ENCODE assay signal across 1 cellular context in genomic region chr1:15848929-15849774, GRCh38.
TF ChIP-seq lines count a peak whose summit lies in the region.

No MANE protein-coding gene starts in this region.

TF ChIP-seq in K562, 482 proteins besides CTCF, POLR2A, EP300 and RAD21 (continued from another document and continues in another):
- 0 out of 2 replicates have a peak, but pooled peaks have one; percentile 60 for TF ChIP-seq ZC3H4 (CRISPR knock-in tag; IDR thresholded peaks at IDR 0.05; ENCODE audit: borderline replicate concordance)
- TF ChIP-seq GTF2F1 (IDR thresholded peaks at IDR 0.05; ENCODE audit: low read depth, low read length): 0 out of 2 replicates have a peak, but pooled peaks have one; percentile 71
- no peak for TF ChIP-seq CBFA2T2 (conservative IDR thresholded peaks at IDR 0.05)
- TF ChIP-seq ZNF668 (CRISPR knock-in tag; IDR thresholded peaks at IDR 0.05): 0 out of 2 replicates have a peak, but pooled peaks have one; percentile 4
- TF ChIP-seq ZSCAN29 (IDR thresholded peaks at IDR 0.05): no peak
- TF ChIP-seq, protein P1, sequence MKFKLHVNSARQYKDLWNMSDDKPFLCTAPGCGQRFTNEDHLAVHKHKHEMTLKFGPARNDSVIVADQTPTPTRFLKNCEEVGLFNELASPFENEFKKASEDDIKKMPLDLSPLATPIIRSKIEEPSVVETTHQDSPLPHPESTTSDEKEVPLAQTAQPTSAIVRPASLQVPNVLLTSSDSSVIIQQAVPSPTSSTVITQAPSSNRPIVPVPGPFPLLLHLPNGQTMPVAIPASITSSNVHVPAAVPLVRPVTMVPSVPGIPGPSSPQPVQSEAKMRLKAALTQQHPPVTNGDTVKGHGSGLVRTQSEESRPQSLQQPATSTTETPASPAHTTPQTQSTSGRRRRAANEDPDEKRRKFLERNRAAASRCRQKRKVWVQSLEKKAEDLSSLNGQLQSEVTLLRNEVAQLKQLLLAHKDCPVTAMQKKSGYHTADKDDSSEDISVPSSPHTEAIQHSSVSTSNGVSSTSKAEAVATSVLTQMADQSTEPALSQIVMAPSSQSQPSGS (CRISPR knock-in tag; IDR thresholded peaks at IDR 0.05): no peak
- TF ChIP-seq PPARD (CRISPR knock-in tag; IDR thresholded peaks at IDR 0.05): no peak
- TF ChIP-seq MAFG (tag; conservative IDR thresholded peaks at IDR 0.05): no peak
- TF ChIP-seq ZNF174 (CRISPR knock-in tag; IDR thresholded peaks at IDR 0.05): no peak
- TF ChIP-seq MAFK (IDR thresholded peaks at IDR 0.05; ENCODE audit: low read length): no peak
- no peak for TF ChIP-seq U2AF2 (optimal IDR thresholded peaks at IDR 0.05; ENCODE audit: low read depth, low read length)
- peak; percentile 40 for TF ChIP-seq ATF7 (IDR thresholded peaks at IDR 0.05)
- peak; percentile 62 for TF ChIP-seq CXXC5 (CRISPR knock-in tag; IDR thresholded peaks at IDR 0.05)
- TF ChIP-seq ARID3A (IDR thresholded peaks at IDR 0.05; ENCODE audit: borderline replicate concordance, low read depth, low read length): no peak
- TF ChIP-seq ARID1B (IDR thresholded peaks at IDR 0.05): no peak
- peak; percentile 79 for TF ChIP-seq ZBTB43 (CRISPR knock-in tag; IDR thresholded peaks at IDR 0.05)
- no peak for TF ChIP-seq ZNF655 (CRISPR knock-in tag; IDR thresholded peaks at IDR 0.05)
- TF ChIP-seq KLF6 (CRISPR knock-in tag; IDR thresholded peaks at IDR 0.05; ENCODE audit: borderline replicate concordance): no peak
- TF ChIP-seq, protein P2, sequence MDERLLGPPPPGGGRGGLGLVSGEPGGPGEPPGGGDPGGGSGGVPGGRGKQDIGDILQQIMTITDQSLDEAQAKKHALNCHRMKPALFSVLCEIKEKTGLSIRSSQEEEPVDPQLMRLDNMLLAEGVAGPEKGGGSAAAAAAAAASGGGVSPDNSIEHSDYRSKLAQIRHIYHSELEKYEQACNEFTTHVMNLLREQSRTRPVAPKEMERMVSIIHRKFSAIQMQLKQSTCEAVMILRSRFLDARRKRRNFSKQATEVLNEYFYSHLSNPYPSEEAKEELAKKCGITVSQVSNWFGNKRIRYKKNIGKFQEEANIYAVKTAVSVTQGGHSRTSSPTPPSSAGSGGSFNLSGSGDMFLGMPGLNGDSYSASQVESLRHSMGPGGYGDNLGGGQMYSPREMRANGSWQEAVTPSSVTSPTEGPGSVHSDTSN (CRISPR knock-in tag; IDR thresholded peaks at IDR 0.05; ENCODE audit: low read depth): no peak
- TF ChIP-seq, protein P2 (tag; conservative IDR thresholded peaks at IDR 0.05; ENCODE audit: low read depth): peak; percentile 68
- peak; percentile 61 for TF ChIP-seq ZBTB33 (CRISPR knock-in tag; IDR thresholded peaks at IDR 0.05)
- TF ChIP-seq KAT2B (IDR thresholded peaks at IDR 0.05; ENCODE audit: low read depth, low read length): no peak
- no peak for TF ChIP-seq NONO (IDR thresholded peaks at IDR 0.05; ENCODE audit: low read depth in 2 of 2, low read length in 1 of 2)
- no peak for TF ChIP-seq SIN3B (IDR thresholded peaks at IDR 0.05; ENCODE audit: low read depth)
- no peak for TF ChIP-seq HLTF (IDR thresholded peaks at IDR 0.05)
- no peak for TF ChIP-seq HES1 (IDR thresholded peaks at IDR 0.05; ENCODE audit: low read depth)
- no peak for TF ChIP-seq OTX1 (CRISPR knock-in tag; IDR thresholded peaks at IDR 0.05)
- TF ChIP-seq TRIM24 (IDR thresholded peaks at IDR 0.05): no peak; a peak in 1 of 4 replicates
- no peak for TF ChIP-seq NELFE (IDR thresholded peaks at IDR 0.05; ENCODE audit: insufficient read depth, insufficient read length)
- no peak for TF ChIP-seq STAT5B (CRISPR knock-in tag; IDR thresholded peaks at IDR 0.05)
- TF ChIP-seq, protein P3, sequence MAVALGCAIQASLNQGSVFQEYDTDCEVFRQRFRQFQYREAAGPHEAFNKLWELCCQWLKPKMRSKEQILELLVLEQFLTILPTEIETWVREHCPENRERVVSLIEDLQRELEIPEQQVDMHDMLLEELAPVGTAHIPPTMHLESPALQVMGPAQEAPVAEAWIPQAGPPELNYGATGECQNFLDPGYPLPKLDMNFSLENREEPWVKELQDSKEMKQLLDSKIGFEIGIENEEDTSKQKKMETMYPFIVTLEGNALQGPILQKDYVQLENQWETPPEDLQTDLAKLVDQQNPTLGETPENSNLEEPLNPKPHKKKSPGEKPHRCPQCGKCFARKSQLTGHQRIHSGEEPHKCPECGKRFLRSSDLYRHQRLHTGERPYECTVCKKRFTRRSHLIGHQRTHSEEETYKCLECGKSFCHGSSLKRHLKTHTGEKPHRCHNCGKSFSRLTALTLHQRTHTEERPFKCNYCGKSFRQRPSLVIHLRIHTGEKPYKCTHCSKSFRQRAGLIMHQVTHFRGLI (CRISPR knock-in tag; IDR thresholded peaks at IDR 0.05): no peak
- no peak for TF ChIP-seq CBX3 (IDR thresholded peaks at IDR 0.05; ENCODE audit: borderline replicate concordance in 1 of 2, low read length in 2 of 2)
- no peak for TF ChIP-seq NR1H2 (CRISPR knock-in tag; IDR thresholded peaks at IDR 0.05)
- TF ChIP-seq TAF1 (IDR thresholded peaks at IDR 0.05; ENCODE audit: control insufficient read depth, extremely low read depth, insufficient read depth, low read length, severe bottlenecking): peak; percentile 85
- TF ChIP-seq TCF7L2 (IDR thresholded peaks at IDR 0.05; ENCODE audit: low read depth, low read length): no peak
- no peak for TF ChIP-seq TAF15 (IDR thresholded peaks at IDR 0.05; ENCODE audit: low read depth, low read length)
- peak; percentile 6; the same call in 1 of the 2 replicates for TF ChIP-seq KDM2B (CRISPR knock-in tag; IDR thresholded peaks at IDR 0.05)
- 0 out of 2 replicates have a peak, but pooled peaks have one; percentile 10 for TF ChIP-seq KLF13 (tag; IDR thresholded peaks at IDR 0.05; ENCODE audit: borderline replicate concordance, low read depth)
- TF ChIP-seq NCOA1 (IDR thresholded peaks at IDR 0.05; ENCODE audit: low read depth): no peak
- TF ChIP-seq DPF2 (IDR thresholded peaks at IDR 0.05): no peak
- peak in 1 of 2 experiments; percentile 75; a peak in 2 of 4 replicates for TF ChIP-seq MLLT1 (IDR thresholded peaks at IDR 0.05)
- TF ChIP-seq SETDB1 (IDR thresholded peaks at IDR 0.05; ENCODE audit: low read length): no peak
- peak; percentile 11 to 79 for TF ChIP-seq AFF1 (IDR thresholded peaks at IDR 0.05; ENCODE audit: low read depth in 1 of 2, partially characterized antibody in 2 of 2)
- no peak for TF ChIP-seq SIX5 (IDR thresholded peaks at IDR 0.05; ENCODE audit: borderline replicate concordance in 1 of 2, insufficient read depth in 1 of 2, low read depth in 1 of 2, low read length in 2 of 2)
- TF ChIP-seq PRPF4 (IDR thresholded peaks at IDR 0.05; ENCODE audit: insufficient read depth, low read depth, low read length, poor library complexity, severe bottlenecking): no peak
- no peak for TF ChIP-seq TAL1 (IDR thresholded peaks at IDR 0.05)
- TF ChIP-seq, protein P4, sequence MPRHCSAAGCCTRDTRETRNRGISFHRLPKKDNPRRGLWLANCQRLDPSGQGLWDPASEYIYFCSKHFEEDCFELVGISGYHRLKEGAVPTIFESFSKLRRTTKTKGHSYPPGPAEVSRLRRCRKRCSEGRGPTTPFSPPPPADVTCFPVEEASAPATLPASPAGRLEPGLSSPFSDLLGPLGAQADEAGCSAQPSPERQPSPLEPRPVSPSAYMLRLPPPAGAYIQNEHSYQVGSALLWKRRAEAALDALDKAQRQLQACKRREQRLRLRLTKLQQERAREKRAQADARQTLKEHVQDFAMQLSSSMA (CRISPR knock-in tag; IDR thresholded peaks at IDR 0.05): no peak
